In genomic region chr15:72168131-72168825, GRCh38 we compare ENCODE assay signal across 1 cellular context.
TF ChIP-seq lines count a peak whose summit lies in the region.

No MANE protein-coding gene starts in this region.

TF ChIP-seq in GM23338, 12 proteins besides CTCF, POLR2A, EP300 and RAD21 (continued from another document):
- no peak for TF ChIP-seq ETS1 (IDR thresholded peaks at IDR 0.05)
- no peak for TF ChIP-seq STAT1 (IDR thresholded peaks at IDR 0.05; ENCODE audit: unreplicated experiment)
- no peak for TF ChIP-seq ZNF462 (CRISPR knock-in tag; IDR thresholded peaks at IDR 0.05)
- TF ChIP-seq EZH2phosphoT487 (IDR thresholded peaks at IDR 0.05; ENCODE audit: unreplicated experiment), result no peak
- TF ChIP-seq ZNF114 (CRISPR knock-in tag; IDR thresholded peaks at IDR 0.05), result no peak
- TF ChIP-seq REST (IDR thresholded peaks at IDR 0.05; ENCODE audit: unreplicated experiment), result no peak
- no peak for TF ChIP-seq CREB1 (CRISPR knock-in tag; IDR thresholded peaks at IDR 0.05; ENCODE audit: low read depth)
- TF ChIP-seq NANOG (IDR thresholded peaks at IDR 0.05; ENCODE audit: borderline replicate concordance), result no peak
- TF ChIP-seq ZNF331 (CRISPR knock-in tag; IDR thresholded peaks at IDR 0.05; ENCODE audit: low read depth), result no peak
- TF ChIP-seq POLR2AphosphoS5 (IDR thresholded peaks at IDR 0.05; ENCODE audit: low read depth), result no peak
